Comparison of ENCODE assay signal across 1 cellular context in the genomic region with DNA sequence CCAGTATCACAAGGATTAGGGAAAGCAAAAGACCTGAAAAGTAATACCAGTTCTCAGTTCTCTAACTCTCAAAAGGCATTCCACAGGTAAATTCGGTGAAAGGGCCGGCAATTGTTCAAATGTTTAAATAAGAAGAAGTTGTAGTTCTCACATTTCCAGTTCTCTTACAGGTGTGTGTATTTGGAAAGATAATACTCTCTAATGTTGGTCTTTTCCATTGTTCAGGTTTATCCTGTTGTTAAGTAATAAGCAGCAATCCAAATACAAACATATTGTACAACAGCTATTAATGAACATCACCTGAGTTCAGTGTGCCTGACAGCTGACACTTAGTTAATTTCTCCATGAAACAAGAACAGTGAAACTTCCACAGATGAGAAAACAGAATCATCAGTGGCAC.
TF ChIP-seq lines count a peak whose summit lies in the region.

No MANE protein-coding gene starts in this region.

TF ChIP-seq in HepG2, 621 proteins besides CTCF, POLR2A, EP300 and RAD21:
- TF ChIP-seq, protein P1, sequence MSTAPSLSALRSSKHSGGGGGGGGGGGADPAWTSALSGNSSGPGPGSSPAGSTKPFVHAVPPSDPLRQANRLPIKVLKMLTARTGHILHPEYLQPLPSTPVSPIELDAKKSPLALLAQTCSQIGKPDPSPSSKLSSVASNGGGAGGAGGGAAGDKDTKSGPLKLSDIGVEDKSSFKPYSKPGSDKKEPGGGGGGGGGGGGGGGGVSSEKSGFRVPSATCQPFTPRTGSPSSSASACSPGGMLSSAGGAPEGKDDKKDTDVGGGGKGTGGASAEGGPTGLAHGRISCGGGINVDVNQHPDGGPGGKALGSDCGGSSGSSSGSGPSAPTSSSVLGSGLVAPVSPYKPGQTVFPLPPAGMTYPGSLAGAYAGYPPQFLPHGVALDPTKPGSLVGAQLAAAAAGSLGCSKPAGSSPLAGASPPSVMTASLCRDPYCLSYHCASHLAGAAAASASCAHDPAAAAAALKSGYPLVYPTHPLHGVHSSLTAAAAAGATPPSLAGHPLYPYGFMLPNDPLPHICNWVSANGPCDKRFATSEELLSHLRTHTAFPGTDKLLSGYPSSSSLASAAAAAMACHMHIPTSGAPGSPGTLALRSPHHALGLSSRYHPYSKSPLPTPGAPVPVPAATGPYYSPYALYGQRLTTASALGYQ (CRISPR knock-in tag; IDR thresholded peaks at IDR 0.05) = no peak
- TF ChIP-seq POLR2G (IDR thresholded peaks at IDR 0.05; ENCODE audit: low read depth, low read length) = peak; percentile 30; the same call in 1 of the 2 replicates
